Comparison of ENCODE assay signal across 8 cellular contexts in genomic region chr10:89466599-89467035, GRCh38. TPM values are rescaled to one million over a fixed set of nuclear protein-coding genes. Genes with fewer than 3 reads are reported as not detected.
DNase-seq lines count a peak whose midpoint lies in the region; ATAC-seq and TF ChIP-seq lines count a peak whose summit lies in the region.

No MANE protein-coding gene starts in this region.

- TF ChIP-seq CTCF in NB4 (IDR thresholded peaks at IDR 0.05; ENCODE audit: low read depth, low read length): peak; percentile 54
- TF ChIP-seq CTCF in mucosa of descending colon (IDR thresholded peaks at IDR 0.05): no peak
- TF ChIP-seq CTCF in sigmoid colon (IDR thresholded peaks at IDR 0.05): peak in 2 of 4 experiments; percentile 18 to 28
- no peak for TF ChIP-seq CTCF in endothelial cell (IDR thresholded peaks at IDR 0.05; ENCODE audit: unreplicated experiment)

- peaks cover 4% of the 10 kb centered on the region for H3K4me1 Mint-ChIP-seq in endothelial cell (ENCODE audit: unreplicated experiment)

- TF ChIP-seq POLR2A in NB4 (IDR thresholded peaks at IDR 0.05; ENCODE audit: extremely low read depth, insufficient read length) (no peak), sigmoid colon (IDR thresholded peaks at IDR 0.05) (no peak)

- no peaks in the 10 kb centered on the region for H3K36me3 Mint-ChIP-seq in endothelial cell (ENCODE audit: low read depth, unreplicated experiment)

- no peaks in the 10 kb centered on the region for H3K9me3 Mint-ChIP-seq in endothelial cell (ENCODE audit: unreplicated experiment)

- ATAC-seq in mucosa of descending colon (peak; percentile 44), GM18519 (IDR thresholded peaks at IDR 0.05; ENCODE audit: low FRiP score, unreplicated experiment) (no peak)

- no peaks in the 10 kb centered on the region for H3K4me1 ChIP-seq in mucosa of descending colon (ENCODE audit: low read depth)
- H3K4me1 ChIP-seq in sigmoid colon: peaks cover 0 to 14% (median 4%) of the 10 kb centered on the region in 4 donors

- no peaks in the 10 kb centered on the region for H3K27me3 ChIP-seq in sigmoid colon

- H3K27me3 Mint-ChIP-seq in endothelial cell (ENCODE audit: unreplicated experiment): no peaks in the 10 kb centered on the region

- no peak overlapping the region for H3K27ac ChIP-seq in sigmoid colon

- no peak overlapping the region for H3K4me3 ChIP-seq in NB4 (ENCODE audit: low read depth, low read length)
- H3K4me3 ChIP-seq in mucosa of descending colon: no peak overlapping the region
- no peak overlapping the region for H3K4me3 ChIP-seq in sigmoid colon

- DNase-seq in Daoy (ENCODE audit: low read depth) (peak; percentile 48), NB4 (ENCODE audit: low read depth) (peak; percentile 61), T47D (ENCODE audit: low read depth in 1 of 2, low spot score in 1 of 2) (peak; percentile 29 to 90), mucosa of descending colon (no peak), HuH-7.5 (ENCODE audit: low spot score) (no peak), sigmoid colon (no peak), endothelial cell (ENCODE audit: low spot score) (no peak)

- no peak overlapping the region for H3K27ac Mint-ChIP-seq in endothelial cell (ENCODE audit: unreplicated experiment)

- in situ Hi-C loops in T47D (cut with HindIII; ENCODE audit: low pct_unique_long_range_greater_than_20kb, low sequenced_read_pairs): no loop called here

- H3K36me3 ChIP-seq in mucosa of descending colon (ENCODE audit: low read depth): no peaks in the 10 kb centered on the region
- no peaks in the 10 kb centered on the region for H3K36me3 ChIP-seq in sigmoid colon

- TF ChIP-seq EP300 in sigmoid colon (IDR thresholded peaks at IDR 0.05): no peak

- H3K4me3 Mint-ChIP-seq in endothelial cell (ENCODE audit: unreplicated experiment): no peak overlapping the region

- H3K9me3 ChIP-seq in mucosa of descending colon: no peaks in the 10 kb centered on the region
- H3K9me3 ChIP-seq in sigmoid colon: no peaks in the 10 kb centered on the region

- intact Hi-C loops in mucosa of descending colon (cut with DNase I, micrococcal nuclease) (no loop called here), sigmoid colon (cut with DNase I) (no loop called here)

- WGBS in sigmoid colon, 2 donors: 6 to 33% methylated on average over 3 of the region's 3 CpGs

RNA-seq across cellular contexts. Expression of gene IFIT5, which starts 52.2 kb away (rescaled TPM):
- total RNA-seq in Daoy (2014; rRNA removed; shearing (Covaris generic)): 12.6 and 15.4 TPM in 2 replicates
- 10 to 100 TPM in 2 of 3 donors, 1 to 10 TPM in 1; 9.8 to 19.1 (median 12.9) TPM for total RNA-seq in mucosa of descending colon
- total RNA-seq in sigmoid colon: 10 to 100 TPM; 10.2 to 24.3 (median 19.3) TPM
- polyA plus RNA-seq in sigmoid colon: 1 to 10 TPM; 5.3 to 9.6 (median 6.0) TPM
- 8.2 TPM for total RNA-seq in endothelial cell (ENCODE audit: unreplicated experiment)

Comparison
In these comparisons a context has a peak if more than half of its experiments do, and no peak if none do; other contexts are left out.
1. DNase-seq: peak in Daoy (single experiment), NB4 (single experiment) and T47D (2 of 2); none in mucosa of descending colon (0 of 3), HuH-7.5 (single experiment), sigmoid colon (single experiment) and endothelial cell (single experiment).